In genomic region chr14:89509891-89510290, GRCh38 we compare ENCODE assay signal across 12 cellular contexts.
A peak's percentile ranks its signal among the peaks of the same experiment; 100 is the strongest.
DNase-seq lines count a peak whose midpoint lies in the region; ATAC-seq, FAIRE-seq and TF ChIP-seq lines count a peak whose summit lies in the region.
"Had no signal": no experiment of that assay in that cellular context is flagged by ENCODE, and none has a peak within 500 bp of the region (broad histone marks: within the 10 kb centered on the region; RNA-seq: fewer than 3 reads in every experiment).

No MANE protein-coding gene starts in this region.

- POLR2A ChIA-PET in A673 (lab: Charles Lee; ENCODE audit: low non-redundant PET) = no interaction called here
- POLR2A ChIA-PET in T-cell (lab: Charles Lee) = interaction anchor here (0.5 to 1.6 kb wide), 4 partner anchors 10 to 116 kb away, joined by 3 to 12 read pairs (median 4); no protein-coding TSS in a partner anchor

- H3K27me3 Mint-ChIP-seq in T-cell (no peaks in the 10 kb centered on the region), neural progenitor cell (ENCODE audit: insufficient read depth, low read depth) (peaks cover 2% of the 10 kb centered on the region)

- H3K36me3 ChIP-seq in A673 (ENCODE audit: insufficient read depth, low read length, poor library complexity, severe bottlenecking) (no peaks in the 10 kb centered on the region), neural progenitor cell (no peaks in the 10 kb centered on the region)
- H3K36me3 ChIP-seq: thoracic aorta had no signal

- H3K27me3 ChIP-seq in A673 (replicated peaks; ENCODE audit: insufficient read depth, low read depth, low read length, poor library complexity) = no peaks in the 10 kb centered on the region
- no peaks in the 10 kb centered on the region for H3K27me3 ChIP-seq in neural progenitor cell
- H3K27me3 ChIP-seq: heart left ventricle had no signal

- DNase-seq in A673 (ENCODE audit: low spot score) (peak; percentile 10), T-cell (no peak), fibroblast of the aortic adventitia (ENCODE audit: low read depth) (peak; percentile 26), neural progenitor cell (ENCODE audit: low spot score) (no peak), activated gamma-delta T cell treated with Interleukin-2 at 50 U/mL for 16 hours (no peak), frontal cortex (ENCODE audit: low spot score in 2 of 2) (no peak)
- no peak for DNase-seq in stimulated activated naive CD4-positive, alpha-beta T cell treated with Interleukin-2 at 50 U/mL for 16 hours (lab: John Stamatoyannopoulos, UW)
- DNase-seq: heart left ventricle, NCI-H1436, OCI-M1 had no signal

- no peaks in the 10 kb centered on the region for H3K9me3 ChIP-seq in A673 (ENCODE audit: low read depth, low read length, poor library complexity, severe bottlenecking)
- no peaks in the 10 kb centered on the region for H3K9me3 ChIP-seq in neural progenitor cell (ENCODE audit: low read depth)
- H3K9me3 ChIP-seq: heart left ventricle, thoracic aorta had no signal

- no peaks in the 10 kb centered on the region for H3K79me2 ChIP-seq in neural progenitor cell (ENCODE audit: low read depth)

- H3K4me3 Mint-ChIP-seq in T-cell = peak overlapping the region in 2 of 3 donors; percentile 75 to 85
- H3K4me3 Mint-ChIP-seq in neural progenitor cell = no peak overlapping the region

- H3K36me3 Mint-ChIP-seq in T-cell = peaks cover 8% of the 10 kb centered on the region
- no peaks in the 10 kb centered on the region for H3K36me3 Mint-ChIP-seq in neural progenitor cell

- H3K4me1 ChIP-seq in A673 (ENCODE audit: insufficient read depth, low read length, poor library complexity, severe bottlenecking) = no peaks in the 10 kb centered on the region
- no peaks in the 10 kb centered on the region for H3K4me1 ChIP-seq in neural progenitor cell

- ATAC-seq in GM21528 (IDR thresholded peaks at IDR 0.05; ENCODE audit: low FRiP score, unreplicated experiment) (peak; percentile 3), T-cell (replicated peaks in 1 of 4) (no peak)

- no peaks in the 10 kb centered on the region for H4K20me1 ChIP-seq in neural progenitor cell (ENCODE audit: low read depth)

- H3K27ac Mint-ChIP-seq in T-cell (peak overlapping the region; percentile 93 to 95), neural progenitor cell (no peak overlapping the region)

- TF ChIP-seq CTCF in A673 (conservative IDR thresholded peaks at IDR 0.05; ENCODE audit: low read depth, low read length) (no peak), fibroblast of the aortic adventitia (IDR thresholded peaks at IDR 0.05; ENCODE audit: insufficient read depth, low read length) (no peak), neural progenitor cell (IDR thresholded peaks at IDR 0.05) (no peak)

- no peak overlapping the region for H3K4me2 ChIP-seq in neural progenitor cell

- CTCF ChIA-PET in A673 (lab: Charles Lee) = no interaction called here
- CTCF ChIA-PET in T-cell (lab: Charles Lee) = no interaction called here

- H3K9ac ChIP-seq in neural progenitor cell = no peak overlapping the region

- H3K27ac ChIP-seq in A673 (ENCODE audit: low read depth, low read length, poor library complexity, severe bottlenecking) (no peak overlapping the region), neural progenitor cell (no peak overlapping the region)
- H3K27ac ChIP-seq: thoracic aorta had no signal

- no peak for FAIRE-seq in frontal cortex (lab: Jason Lieb, UNC)

- H3K4me3 ChIP-seq in A673 (ENCODE audit: low read depth, low read length, poor library complexity, severe bottlenecking) (no peak overlapping the region), fibroblast of the aortic adventitia (ENCODE audit: low read depth, low read length) (no peak overlapping the region), neural progenitor cell (no peak overlapping the region)
- H3K4me3 ChIP-seq: thoracic aorta had no signal

- peaks cover 68 to 72% (median 70%) of the 10 kb centered on the region in 3 donors for H3K4me1 Mint-ChIP-seq in T-cell
- peaks cover 10% of the 10 kb centered on the region for H3K4me1 Mint-ChIP-seq in neural progenitor cell

- no peaks in the 10 kb centered on the region for H3F3A ChIP-seq in neural progenitor cell (ENCODE audit: low read depth)

- H2AFZ ChIP-seq in neural progenitor cell (replicated peaks) = no peak overlapping the region

- no TSS peak for BruUV-seq in A673 (replicated peaks; lab: Mats Ljungman, UMichigan)

- intact Hi-C loops in A673 (cut with micrococcal nuclease; ENCODE audit: unreplicated experiment) = no loop called here

- H3K9me3 Mint-ChIP-seq in T-cell (no peaks in the 10 kb centered on the region), neural progenitor cell (peaks cover 12% of the 10 kb centered on the region)

Comparison
In these comparisons a context has a peak if more than half of its experiments do, and no peak if none do; other contexts are left out.
1. DNase-seq: peak in A673 (single experiment) and fibroblast of the aortic adventitia (single experiment); none in T-cell (0 of 34), neural progenitor cell (single experiment), activated gamma-delta T cell treated with Interleukin-2 at 50 U/mL for 16 hours (single experiment), frontal cortex (0 of 2) and stimulated activated naive CD4-positive, alpha-beta T cell treated with Interleukin-2 at 50 U/mL for 16 hours (single experiment).